ENCODE assay signal across 8 cellular contexts in the genomic region with DNA sequence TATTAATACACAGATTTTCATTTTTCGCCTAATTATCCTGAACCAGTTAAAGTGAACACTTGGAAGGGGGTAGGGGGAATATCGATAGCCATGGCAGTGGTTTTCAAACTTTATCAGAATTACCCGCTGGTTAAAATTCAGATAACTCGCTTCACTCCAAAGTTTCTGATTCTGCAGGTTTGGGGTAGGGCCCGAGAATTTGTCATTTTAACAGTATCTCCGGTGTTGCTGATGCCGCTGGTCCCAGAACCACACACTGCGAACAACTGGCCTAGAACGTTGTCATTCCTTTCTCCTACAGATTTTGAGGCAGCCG. TPM values are rescaled to one million over a fixed set of nuclear protein-coding genes. Genes with fewer than 3 reads are reported as not detected.
DNase-seq lines count a peak whose midpoint lies in the region; ATAC-seq and TF ChIP-seq lines count a peak whose summit lies in the region.

No MANE protein-coding gene starts in this region.

- peaks cover 42% of the 10 kb centered on the region for H3K79me2 ChIP-seq in hepatocyte

- H3K9me3 ChIP-seq in HEK293 (ENCODE audit: control insufficient read depth, insufficient read depth, low read depth, low read length) (no peaks in the 10 kb centered on the region), hepatocyte (ENCODE audit: low read depth) (no peaks in the 10 kb centered on the region)

- peaks cover 14% of the 10 kb centered on the region for H4K20me1 ChIP-seq in hepatocyte (ENCODE audit: insufficient read depth, poor library complexity, severe bottlenecking)

- TF ChIP-seq CTCF in HEK293 (tag by site-specific recombination; IDR thresholded peaks at IDR 0.05), result no peak
- no peak for TF ChIP-seq CTCF in activated B cell treated with CpG ODN at 0.5 μM for 24 hours (IDR thresholded peaks at IDR 0.05)
- TF ChIP-seq CTCF in hepatocyte (IDR thresholded peaks at IDR 0.05; ENCODE audit: poor library complexity), result no peak

- no peaks in the 10 kb centered on the region for H3K27me3 ChIP-seq in hepatocyte

- CTCF ChIA-PET in HEK293 (lab: Yijun Ruan, JAX) (interaction anchor here (0.6 to 8.1 kb wide), 4 partner anchors 9 to 1416 kb away, joined by 3 to 108 read pairs (median 4); no protein-coding TSS in a partner anchor), activated B cell treated with CpG ODN at 0.5 μM for 24 hours (lab: Charles Lee) (no interaction called here)

- WGBS in hepatocyte (ENCODE audit: low lambda C conversion rate, missing lambda C conversion rate), result 18% methylated on average over 10 of the region's 10 CpGs

- H3K4me2 ChIP-seq in hepatocyte, result peak overlapping the region; percentile 72

- H3K4me1 ChIP-seq in HEK293 (ENCODE audit: control insufficient read depth, insufficient read depth, low read length) (peaks cover 11% of the 10 kb centered on the region), hepatocyte (ENCODE audit: insufficient read depth) (peaks cover 7% of the 10 kb centered on the region)

- H3K27ac ChIP-seq in HEK293 (ENCODE audit: extremely low read depth, low read depth, low read length) (peak overlapping the region; percentile 95), hepatocyte (peak overlapping the region; percentile 99)

- peak overlapping the region; percentile 97 for H3K4me3 Mint-ChIP-seq in activated B cell treated with CpG ODN at 0.5 μM for 24 hours
- peak overlapping the region; percentile 90 to 94 for H3K4me3 Mint-ChIP-seq in stimulated activated naive B cell treated with anti-CD40 and anti-IgM and Interleukin-4, amounts not matched to agents 10 μg/mL and 1 μg/mL and 100 μg/mL, for 72 hours

- H3K36me3 ChIP-seq in HEK293 (ENCODE audit: control insufficient read depth in 2 of 2, insufficient read depth in 1 of 2, low read length in 2 of 2) (peaks cover 24 to 27% of the 10 kb centered on the region in 2 experiments), hepatocyte (replicated peaks; ENCODE audit: insufficient read depth, low read depth) (no peaks in the 10 kb centered on the region)

- H3K9me3 Mint-ChIP-seq in activated B cell treated with CpG ODN at 0.5 μM for 24 hours, result no peaks in the 10 kb centered on the region
- no peaks in the 10 kb centered on the region for H3K9me3 Mint-ChIP-seq in stimulated activated naive B cell treated with anti-CD40 and anti-IgM and Interleukin-4, amounts not matched to agents 10 μg/mL and 1 μg/mL and 100 μg/mL, for 72 hours

- H3K27ac Mint-ChIP-seq in activated B cell treated with CpG ODN at 0.5 μM for 24 hours, result peak overlapping the region; percentile 97
- H3K27ac Mint-ChIP-seq in stimulated activated naive B cell treated with anti-CD40 and anti-IgM and Interleukin-4, amounts not matched to agents 10 μg/mL and 1 μg/mL and 100 μg/mL, for 72 hours, result peak overlapping the region; percentile 99

- H3K4me1 Mint-ChIP-seq in activated B cell treated with CpG ODN at 0.5 μM for 24 hours, result peaks cover 38% of the 10 kb centered on the region
- H3K4me1 Mint-ChIP-seq in stimulated activated naive B cell treated with anti-CD40 and anti-IgM and Interleukin-4, amounts not matched to agents 10 μg/mL and 1 μg/mL and 100 μg/mL, for 72 hours, result peaks cover 22 to 47% of the 10 kb centered on the region in 2 donors

- H3K27me3 Mint-ChIP-seq in activated B cell treated with CpG ODN at 0.5 μM for 24 hours, result no peaks in the 10 kb centered on the region
- no peaks in the 10 kb centered on the region for H3K27me3 Mint-ChIP-seq in stimulated activated naive B cell treated with anti-CD40 and anti-IgM and Interleukin-4, amounts not matched to agents 10 μg/mL and 1 μg/mL and 100 μg/mL, for 72 hours

- DNase-seq in activated B cell treated with CpG ODN at 0.5 μM for 24 hours, result no peak
- DNase-seq in hepatocyte (ENCODE audit: low spot score), result no peak
- no peak for DNase-seq in stimulated activated naive B cell treated with anti-CD40 and anti-IgM and Interleukin-4, amounts not matched to agents 10 μg/mL and 1 μg/mL and 100 μg/mL, for 72 hours
- DNase-seq in NCI-H345 (lab: John Stamatoyannopoulos, UW), result no peak
- no peak for DNase-seq in EL
- DNase-seq in DMS79 (lab: John Stamatoyannopoulos, UW), result no peak

- POLR2A ChIA-PET in HEK293 (lab: Yijun Ruan, JAX), result no interaction called here
- POLR2A ChIA-PET in activated B cell treated with CpG ODN at 0.5 μM for 24 hours (lab: Charles Lee), result no interaction called here

- ATAC-seq in activated B cell treated with CpG ODN at 0.5 μM for 24 hours (ENCODE audit: low read depth) (peak; percentile 12), GM19463 (IDR thresholded peaks at IDR 0.05; ENCODE audit: unreplicated experiment) (no peak)
- ATAC-seq in stimulated activated naive B cell treated with anti-CD40 and anti-IgM and Interleukin-4, amounts not matched to agents 10 μg/mL and 1 μg/mL and 100 μg/mL, for 72 hours (replicated peaks), result peak; percentile 24 to 34

- H3K36me3 Mint-ChIP-seq in activated B cell treated with CpG ODN at 0.5 μM for 24 hours (ENCODE audit: low read depth), result peaks cover 29% of the 10 kb centered on the region
- peaks cover 16 to 21% of the 10 kb centered on the region in 2 donors for H3K36me3 Mint-ChIP-seq in stimulated activated naive B cell treated with anti-CD40 and anti-IgM and Interleukin-4, amounts not matched to agents 10 μg/mL and 1 μg/mL and 100 μg/mL, for 72 hours

- H3K9me2 ChIP-seq in hepatocyte (replicated peaks; ENCODE audit: insufficient read depth), result no peaks in the 10 kb centered on the region

- H2AFZ ChIP-seq in hepatocyte, result peak overlapping the region; percentile 91

- H3K4me3 ChIP-seq in HEK293 (ENCODE audit: low read depth, low read length) (peak overlapping the region; percentile 47), hepatocyte (peak overlapping the region; percentile 55)

- intact Hi-C loops in activated B cell treated with CpG ODN at 0.5 μM for 24 hours (cut with micrococcal nuclease), result loop anchor here (2.0 to 5.0 kb wide), 2 partner anchors 176 to 262 kb away; a partner anchor contains a TSS

TF ChIP-seq in HEK293, 187 proteins besides CTCF, POLR2A, EP300 and RAD21:
- no peak for TF ChIP-seq ZNF133 (tag by site-specific recombination; IDR thresholded peaks at IDR 0.05)
- no peak; the same call in 1 of the 2 replicates for TF ChIP-seq ZNF843 (tag by site-specific recombination; IDR thresholded peaks at IDR 0.05)
- TF ChIP-seq ZNF184 (tag by site-specific recombination; IDR thresholded peaks at IDR 0.05), result 0 out of 2 replicates have a peak, but pooled peaks have one; percentile 13

RNA-seq across cellular contexts. Expression of a gene that starts 0.3 kb away (rescaled TPM):
- 35.3 and 44.2 TPM in 2 replicates for total RNA-seq in activated B cell treated with CpG ODN at 0.5 μM for 24 hours
- total RNA-seq in hepatocyte, result 7.8 and 8.6 TPM in 2 replicates
- 36.1 and 39.2 TPM in 2 replicates for polyA plus RNA-seq in hepatocyte
